In the genomic region with DNA sequence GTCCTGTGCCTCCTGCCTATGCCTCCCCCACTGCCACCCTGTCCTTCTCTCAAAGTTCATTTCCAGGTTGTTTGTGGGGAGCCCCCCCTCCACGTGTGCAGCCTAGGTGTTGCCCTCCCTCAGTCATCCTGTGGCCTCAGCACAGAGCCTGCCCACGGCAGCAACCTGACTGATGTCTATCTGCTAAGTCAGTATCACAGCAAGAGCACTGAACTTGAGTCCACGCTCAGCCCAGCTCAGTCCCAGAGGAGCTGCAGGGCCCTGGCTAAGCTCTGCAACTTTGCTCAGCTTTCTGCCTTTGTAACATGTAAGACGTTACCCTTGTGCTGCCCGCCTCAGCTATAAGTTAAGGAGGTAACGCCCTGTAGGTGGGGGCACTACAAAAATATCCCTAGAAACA, we compare ENCODE assay signal across 14 cellular contexts. TPM values are rescaled to one million over a fixed set of nuclear protein-coding genes. Genes with fewer than 3 reads are reported as not detected.
DNase-seq lines count a peak whose midpoint lies in the region; ATAC-seq lines count a peak whose summit lies in the region.
"Had no signal": no experiment of that assay in that cellular context is flagged by ENCODE, and none has a peak within 500 bp of the region (broad histone marks: within the 10 kb centered on the region; RNA-seq: fewer than 3 reads in every experiment).

No MANE protein-coding gene starts in this region.

- peak overlapping the region; percentile 87 to 98 (median 93) for H3K27ac Mint-ChIP-seq in CD4-positive, alpha-beta memory T cell

- no peak overlapping the region for H2AK5ac ChIP-seq in neuronal stem cell (ENCODE audit: low read depth, low read length)

- H3K4me2 ChIP-seq in BLaER1 treated with 17β-estradiol and CSF1 and Interleukin-3, amounts not matched to agents 10 nM and 100 nM = peak overlapping the region in 8 of 11 experiments; percentile 1 to 83 (median 29); a peak in 13 of 22 replicates
- no peak overlapping the region for H3K4me2 ChIP-seq in neuronal stem cell (ENCODE audit: insufficient read depth, low read length, poor library complexity, severe bottlenecking)

- peaks cover 68 to 97% (median 93%) of the 10 kb centered on the region in 10 experiments for H3K4me1 ChIP-seq in BLaER1 treated with 17β-estradiol and CSF1 and Interleukin-3, amounts not matched to agents 10 nM and 100 nM
- H3K4me1 ChIP-seq in CD4-positive, alpha-beta memory T cell (ENCODE audit: insufficient read depth, low read length) = peaks cover 97% of the 10 kb centered on the region
- peaks cover 3 to 7% of the 10 kb centered on the region in 2 donors for H3K4me1 ChIP-seq in neuronal stem cell (ENCODE audit: control insufficient read depth in 2 of 2, insufficient read depth in 1 of 2, low read depth in 1 of 2, low read length in 2 of 2)

- H2BK5ac ChIP-seq in neuronal stem cell (ENCODE audit: low read length) = no peak overlapping the region

- CTCF ChIA-PET in CD4-positive, alpha-beta memory T cell (lab: Charles Lee; ENCODE audit: partially characterized antibody) = interaction anchor here (5.6 to 22.6 kb wide), 7 partner anchors 11 to 89 kb away, joined by 42 to 556 read pairs (median 120); no protein-coding TSS in a partner anchor

- no peaks in the 10 kb centered on the region for H3K27me3 Mint-ChIP-seq in CD4-positive, alpha-beta memory T cell

- no peak overlapping the region for H2BK15ac ChIP-seq in neuronal stem cell (ENCODE audit: low read length)

- no peak overlapping the region for H2BK12ac ChIP-seq in neuronal stem cell (ENCODE audit: low read length)

- ATAC-seq in HG03469 (IDR thresholded peaks at IDR 0.05; ENCODE audit: unreplicated experiment) = no peak
- ATAC-seq: pancreas had no signal

- H3K9ac ChIP-seq in BLaER1 treated with 17β-estradiol and CSF1 and Interleukin-3, amounts not matched to agents 10 nM and 100 nM = 0 out of 22 replicates have a peak overlapping the region, but pooled peaks of 1 of the 11 experiments have one; percentile 17
- H3K9ac ChIP-seq in neuronal stem cell (ENCODE audit: low read depth, low read length, poor library complexity) = no peak overlapping the region

- H3K18ac ChIP-seq in neuronal stem cell (ENCODE audit: low read length) = no peak overlapping the region

- H3K4ac ChIP-seq in neuronal stem cell (ENCODE audit: low read length) = no peak overlapping the region

- H3K9me3 Mint-ChIP-seq in CD4-positive, alpha-beta memory T cell = no peaks in the 10 kb centered on the region
- H3K9me3 Mint-ChIP-seq: CD14-positive monocyte had no signal

- H4K8ac ChIP-seq in neuronal stem cell (ENCODE audit: low read depth, low read length) = no peak overlapping the region

- peaks cover 5 to 11% of the 10 kb centered on the region in 2 donors for H3K36me3 Mint-ChIP-seq in CD4-positive, alpha-beta memory T cell

- peak overlapping the region; percentile 39 for H2BK120ac ChIP-seq in neuronal stem cell (ENCODE audit: low read depth, low read length)

- peaks cover 3 to 93% (median 73%) of the 10 kb centered on the region in 11 experiments; a peak in 20 of 22 replicates for H4K20me1 ChIP-seq in BLaER1 treated with 17β-estradiol and CSF1 and Interleukin-3, amounts not matched to agents 10 nM and 100 nM

- H3K4me3 ChIP-seq in BLaER1 treated with 17β-estradiol and CSF1 and Interleukin-3, amounts not matched to agents 10 nM and 100 nM = no peak overlapping the region
- peak overlapping the region in 1 of 2 donors; percentile 7 for H3K4me3 ChIP-seq in CD4-positive, alpha-beta memory T cell (ENCODE audit: low read length in 2 of 2)
- no peak overlapping the region for H3K4me3 ChIP-seq in neuronal stem cell (ENCODE audit: low read length in 2 of 2)
- H3K4me3 ChIP-seq: adrenal gland, pancreas, SJSA1, skin epidermis had no signal

- H3K79me1 ChIP-seq in neuronal stem cell (ENCODE audit: low read depth, low read length) = peaks cover 7% of the 10 kb centered on the region

- H3K9me3 ChIP-seq in BLaER1 treated with 17β-estradiol and CSF1 and Interleukin-3, amounts not matched to agents 10 nM and 100 nM (replicated peaks in 1 of 11) = no peaks in the 10 kb centered on the region
- no peaks in the 10 kb centered on the region for H3K9me3 ChIP-seq in CD4-positive, alpha-beta memory T cell (ENCODE audit: control insufficient read depth in 1 of 2, low read length in 2 of 2)
- H3K9me3 ChIP-seq in neuronal stem cell (replicated peaks in 1 of 2; ENCODE audit: control insufficient read depth in 2 of 2, insufficient read depth in 1 of 2, low read depth in 1 of 2, low read length in 2 of 2) = peaks cover 0 to 6% of the 10 kb centered on the region in 2 donors
- H3K9me3 ChIP-seq: adrenal gland, pancreas, SJSA1 had no signal

- peak overlapping the region in 1 of 11 experiments; percentile 29; a peak in 1 of 22 replicates for H3K27ac ChIP-seq in BLaER1 treated with 17β-estradiol and CSF1 and Interleukin-3, amounts not matched to agents 10 nM and 100 nM
- peak overlapping the region; percentile 81 for H3K27ac ChIP-seq in CD4-positive, alpha-beta memory T cell (ENCODE audit: low read depth, low read length)
- H3K27ac ChIP-seq in caudate nucleus (ENCODE audit: low read depth, low read length) (peak overlapping the region; percentile 94), neuronal stem cell (replicated peaks; ENCODE audit: low read length) (no peak overlapping the region)
- H3K27ac ChIP-seq: pancreas, SJSA1 had no signal

- H3K23ac ChIP-seq in neuronal stem cell (ENCODE audit: low read depth, low read length, poor library complexity) = no peak overlapping the region

- peaks cover 0 to 19% (median 4%) of the 10 kb centered on the region in 11 experiments; a peak in 8 of 22 replicates for H3K36me3 ChIP-seq in BLaER1 treated with 17β-estradiol and CSF1 and Interleukin-3, amounts not matched to agents 10 nM and 100 nM
- no peaks in the 10 kb centered on the region for H3K36me3 ChIP-seq in CD4-positive, alpha-beta memory T cell (ENCODE audit: insufficient read depth, low read length)
- H3K36me3 ChIP-seq in neuronal stem cell (replicated peaks in 1 of 2; ENCODE audit: control insufficient read depth in 2 of 2, insufficient read depth in 2 of 2, low read length in 2 of 2) = peaks cover 0 to 6% of the 10 kb centered on the region in 2 donors
- H3K36me3 ChIP-seq: adrenal gland, pancreas, SJSA1 had no signal

- WGBS in neuronal stem cell (ENCODE audit: extremely low coverage in 2 of 2, insufficient read length in 2 of 2, insufficient replicate concordance in 1 of 2), 2 donors = no CpG with 5 or more reads among the region's 6 CpGs

- peak overlapping the region in 7 of 8 donors; percentile 49 to 83 (median 65) for H3K4me3 Mint-ChIP-seq in CD4-positive, alpha-beta memory T cell
- H3K4me3 Mint-ChIP-seq: CD14-positive monocyte had no signal

- DNase-seq in CD4-positive, alpha-beta memory T cell = peak in 1 of 5 donors; percentile 68
- DNase-seq in caudate nucleus (lab: John Stamatoyannopoulos, UW) (no peak), neuronal stem cell (ENCODE audit: low spot score) (no peak), DMS153 treated with DMSO at 0.1 percent for 48 hours (lab: John Stamatoyannopoulos, UW; ENCODE audit: unreplicated experiment) (no peak), SW480 (ENCODE audit: low spot score) (no peak)
- DNase-seq: adrenal gland; NCI-H1105; pancreas; stimulated activated naive CD4-positive, alpha-beta T cell treated with Interleukin-2 at 50 U/mL for 16 hours had no signal

- H4K91ac ChIP-seq in neuronal stem cell (ENCODE audit: low read depth, low read length, poor library complexity) = no peak overlapping the region

- intact Hi-C loops in CD4-positive, alpha-beta memory T cell (cut with micrococcal nuclease) = no loop called here

- peaks cover 74 to 90% (median 83%) of the 10 kb centered on the region in 4 donors for H3K4me1 Mint-ChIP-seq in CD4-positive, alpha-beta memory T cell

- no peaks in the 10 kb centered on the region for H3K27me3 ChIP-seq in BLaER1 treated with 17β-estradiol and CSF1 and Interleukin-3, amounts not matched to agents 10 nM and 100 nM
- H3K27me3 ChIP-seq in CD4-positive, alpha-beta memory T cell (ENCODE audit: insufficient read depth, low read length) = no peaks in the 10 kb centered on the region
- no peaks in the 10 kb centered on the region for H3K27me3 ChIP-seq in neuronal stem cell (ENCODE audit: control insufficient read depth in 3 of 3, insufficient read depth in 3 of 3, low read depth in 1 of 3, low read length in 3 of 3)
- H3K27me3 ChIP-seq: adrenal gland, pancreas, SJSA1 had no signal

- no peak overlapping the region for H2AFZ ChIP-seq in neuronal stem cell (ENCODE audit: low read length)

- POLR2A ChIA-PET in CD4-positive, alpha-beta memory T cell (lab: Charles Lee; ENCODE audit: partially characterized antibody) = interaction anchor here (0.7 to 20.9 kb wide), 12 partner anchors 8 to 96 kb away, joined by 3 to 544 read pairs (median 5); no protein-coding TSS in a partner anchor

- H3K14ac ChIP-seq in neuronal stem cell (ENCODE audit: low read length) = no peak overlapping the region

RNA-seq across cellular contexts. Expression of a gene that starts 28.7 kb away (rescaled TPM):
- total RNA-seq in CD4-positive, alpha-beta memory T cell = 10 to 100 TPM; 57.3 to 60.7 TPM
- polyA plus RNA-seq in CD4-positive, alpha-beta memory T cell = 10 to 100 TPM in 1 of 2 donors, 1 to 10 TPM in 1; 7.3 to 42.5 TPM
- polyA plus RNA-seq in neuronal stem cell (2013, experiment 1 of 2) = 15.1 TPM
- polyA plus RNA-seq in neuronal stem cell (2013, experiment 2 of 2) = 15.7 TPM
